ENCODE assay signal across 1 cellular context in the genomic region with DNA sequence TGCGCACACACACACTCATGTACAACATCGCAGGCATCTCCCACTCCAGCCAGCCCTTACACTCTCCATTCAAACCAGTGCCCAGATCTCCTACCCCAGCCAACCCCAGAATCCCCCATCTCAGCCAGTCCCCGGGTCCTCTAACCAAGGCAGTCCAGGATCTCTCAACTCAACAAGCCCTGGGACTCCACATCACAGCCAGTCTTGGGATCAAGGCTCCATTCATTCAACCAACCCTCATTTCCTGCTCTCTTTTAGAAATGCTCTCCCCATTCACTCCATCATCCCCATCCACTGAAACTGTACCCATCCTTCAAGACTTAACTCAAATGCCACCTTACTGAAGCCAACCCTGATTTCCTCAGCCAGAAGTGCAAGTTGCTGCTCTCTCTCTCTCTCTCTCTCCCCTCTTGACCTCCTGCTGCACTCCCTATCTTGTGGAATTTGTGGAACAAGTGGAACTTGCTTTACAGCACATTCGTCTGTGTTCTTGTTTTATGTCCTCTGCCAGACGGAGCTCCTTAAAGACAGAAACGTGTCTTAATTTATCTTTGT.
TF ChIP-seq lines count a peak whose summit lies in the region.

No MANE protein-coding gene starts in this region.

TF ChIP-seq in SK-N-SH, 30 proteins besides CTCF, POLR2A, EP300 and RAD21:
- no peak for TF ChIP-seq MXI1 (IDR thresholded peaks at IDR 0.05; ENCODE audit: low read depth, low read length)
- TF ChIP-seq TEAD4 (IDR thresholded peaks at IDR 0.05; ENCODE audit: borderline replicate concordance, insufficient read depth): no peak
- TF ChIP-seq POLR2AphosphoS5 (IDR thresholded peaks at IDR 0.05; ENCODE audit: low read depth, low read length): no peak
- TF ChIP-seq, protein P1, sequence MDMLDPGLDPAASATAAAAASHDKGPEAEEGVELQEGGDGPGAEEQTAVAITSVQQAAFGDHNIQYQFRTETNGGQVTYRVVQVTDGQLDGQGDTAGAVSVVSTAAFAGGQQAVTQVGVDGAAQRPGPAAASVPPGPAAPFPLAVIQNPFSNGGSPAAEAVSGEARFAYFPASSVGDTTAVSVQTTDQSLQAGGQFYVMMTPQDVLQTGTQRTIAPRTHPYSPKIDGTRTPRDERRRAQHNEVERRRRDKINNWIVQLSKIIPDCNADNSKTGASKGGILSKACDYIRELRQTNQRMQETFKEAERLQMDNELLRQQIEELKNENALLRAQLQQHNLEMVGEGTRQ (IDR thresholded peaks at IDR 0.05; ENCODE audit: borderline replicate concordance, low read depth, low read length): no peak
